Comparison of ENCODE assay signal across 13 cellular contexts in genomic region chr1:21919520-21919919, GRCh38. TPM values are rescaled to one million over a fixed set of nuclear protein-coding genes. Genes with fewer than 3 reads are reported as not detected.
DNase-seq lines count a peak whose midpoint lies in the region; ATAC-seq and TF ChIP-seq lines count a peak whose summit lies in the region.
"Had no signal": no experiment of that assay in that cellular context is flagged by ENCODE, and none has a peak within 500 bp of the region (broad histone marks: within the 10 kb centered on the region; RNA-seq: fewer than 3 reads in every experiment).

No MANE protein-coding gene starts in this region.

- ATAC-seq in HG03045 (IDR thresholded peaks at IDR 0.05; ENCODE audit: unreplicated experiment) (no peak), GM18907 (IDR thresholded peaks at IDR 0.05; ENCODE audit: unreplicated experiment) (no peak)
- ATAC-seq: naive thymus-derived CD4-positive, alpha-beta T cell had no signal

- H3K9me3 ChIP-seq in Peyer's patch, result no peaks in the 10 kb centered on the region

- H3K36me3 Mint-ChIP-seq in osteocyte (ENCODE audit: unreplicated experiment), result peaks cover 5% of the 10 kb centered on the region
- H3K36me3 Mint-ChIP-seq: activated CD4-positive, alpha-beta memory T cell treated with anti-CD3 and anti-CD28 coated beads for 36 hours; CD14-positive monocyte; naive thymus-derived CD4-positive, alpha-beta T cell had no signal

- H3K9me3 Mint-ChIP-seq in osteocyte (ENCODE audit: unreplicated experiment), result no peaks in the 10 kb centered on the region
- H3K9me3 Mint-ChIP-seq: activated CD4-positive, alpha-beta memory T cell treated with anti-CD3 and anti-CD28 coated beads for 36 hours; CD14-positive monocyte; naive thymus-derived CD4-positive, alpha-beta T cell had no signal

- DNase-seq in AG10803 (ENCODE audit: low read depth) (peak; percentile 81), Peyer's patch (no peak), epithelial cell of esophagus (ENCODE audit: low read depth) (peak; percentile 53), osteocyte (ENCODE audit: extremely low spot score, unreplicated experiment) (no peak), CD1c-positive myeloid dendritic cell (ENCODE audit: extremely low spot score) (no peak)
- no peak for DNase-seq in stimulated activated CD8-positive, alpha-beta memory T cell treated with anti-CD3 and anti-CD28 coated beads, Interleukin-4, amount 100 ng/mL, for 48 hours
- DNase-seq: activated CD4-positive, alpha-beta memory T cell treated with anti-CD3 and anti-CD28 coated beads for 36 hours; naive thymus-derived CD4-positive, alpha-beta T cell; NCI-H1694 treated with DMSO at 0.1 percent for 48 hours; SIG-M5 had no signal

- no peaks in the 10 kb centered on the region for H3K27me3 ChIP-seq in Peyer's patch

- no peak overlapping the region for H3K4me3 ChIP-seq in AG10803 (ENCODE audit: low read length)
- no peak overlapping the region for H3K4me3 ChIP-seq in Peyer's patch
- H3K4me3 ChIP-seq in epithelial cell of esophagus (ENCODE audit: low read length), result no peak overlapping the region

- no peak for TF ChIP-seq POLR2A in Peyer's patch (IDR thresholded peaks at IDR 0.05)

- H3K4me1 ChIP-seq in Peyer's patch, result peaks cover 0 to 69% (median 3%) of the 10 kb centered on the region in 4 donors

- H3K36me3 ChIP-seq in Peyer's patch, result no peaks in the 10 kb centered on the region

- peak overlapping the region; percentile 86 for H3K27ac Mint-ChIP-seq in osteocyte (ENCODE audit: unreplicated experiment)
- H3K27ac Mint-ChIP-seq: activated CD4-positive, alpha-beta memory T cell treated with anti-CD3 and anti-CD28 coated beads for 36 hours; CD14-positive monocyte; naive thymus-derived CD4-positive, alpha-beta T cell had no signal

- no peak overlapping the region for H3K4me3 Mint-ChIP-seq in osteocyte (ENCODE audit: unreplicated experiment)
- H3K4me3 Mint-ChIP-seq: activated CD4-positive, alpha-beta memory T cell treated with anti-CD3 and anti-CD28 coated beads for 36 hours; CD14-positive monocyte; naive thymus-derived CD4-positive, alpha-beta T cell had no signal

- H3K4me1 Mint-ChIP-seq in osteocyte (ENCODE audit: unreplicated experiment), result peaks cover 59% of the 10 kb centered on the region
- H3K4me1 Mint-ChIP-seq: naive thymus-derived CD4-positive, alpha-beta T cell had no signal

- no peaks in the 10 kb centered on the region for H3K27me3 Mint-ChIP-seq in osteocyte (ENCODE audit: unreplicated experiment)
- H3K27me3 Mint-ChIP-seq: activated CD4-positive, alpha-beta memory T cell treated with anti-CD3 and anti-CD28 coated beads for 36 hours; naive thymus-derived CD4-positive, alpha-beta T cell had no signal

- TF ChIP-seq CTCF in AG10803 (conservative IDR thresholded peaks at IDR 0.05; ENCODE audit: low read length) (no peak), Peyer's patch (IDR thresholded peaks at IDR 0.05) (no peak), epithelial cell of esophagus (IDR thresholded peaks at IDR 0.05; ENCODE audit: insufficient read depth, low read depth, low read length, missing control alignments) (no peak), osteocyte (IDR thresholded peaks at IDR 0.05) (no peak)

- H3K27ac ChIP-seq in Peyer's patch, result peak overlapping the region; percentile 14 to 96 (median 62)

RNA-seq across cellular contexts. Expression of gene HSPG2, which starts 17.6 kb away (rescaled TPM):
- 100 to 1,000 TPM in 3 of 4 donors, 10 to 100 TPM in 1; 68.7 to 199 (median 122) TPM for total RNA-seq in Peyer's patch
- total RNA-seq in osteocyte, result 197 and 230 TPM in 2 replicates

RNA-seq across cellular contexts. Expression of gene CELA3B, which starts 57.3 kb away (rescaled TPM):
- total RNA-seq in Peyer's patch (not detected), osteocyte (not detected in 2 replicates)
- total RNA-seq: activated CD4-positive, alpha-beta memory T cell treated with anti-CD3 and anti-CD28 coated beads for 36 hours; naive thymus-derived CD4-positive, alpha-beta T cell had no signal

Comparison
In these comparisons a context has a peak if more than half of its experiments do, and no peak if none do; other contexts are left out.
1. DNase-seq: peak in AG10803 (single experiment) and epithelial cell of esophagus (single experiment); none in Peyer's patch (0 of 3), osteocyte (single experiment), stimulated activated CD8-positive, alpha-beta memory T cell treated with anti-CD3 and anti-CD28 coated beads, Interleukin-4, amount 100 ng/mL, for 48 hours (single experiment) and CD1c-positive myeloid dendritic cell (single experiment).